Comparison of ENCODE assay signal across 8 cellular contexts in the genomic region with DNA sequence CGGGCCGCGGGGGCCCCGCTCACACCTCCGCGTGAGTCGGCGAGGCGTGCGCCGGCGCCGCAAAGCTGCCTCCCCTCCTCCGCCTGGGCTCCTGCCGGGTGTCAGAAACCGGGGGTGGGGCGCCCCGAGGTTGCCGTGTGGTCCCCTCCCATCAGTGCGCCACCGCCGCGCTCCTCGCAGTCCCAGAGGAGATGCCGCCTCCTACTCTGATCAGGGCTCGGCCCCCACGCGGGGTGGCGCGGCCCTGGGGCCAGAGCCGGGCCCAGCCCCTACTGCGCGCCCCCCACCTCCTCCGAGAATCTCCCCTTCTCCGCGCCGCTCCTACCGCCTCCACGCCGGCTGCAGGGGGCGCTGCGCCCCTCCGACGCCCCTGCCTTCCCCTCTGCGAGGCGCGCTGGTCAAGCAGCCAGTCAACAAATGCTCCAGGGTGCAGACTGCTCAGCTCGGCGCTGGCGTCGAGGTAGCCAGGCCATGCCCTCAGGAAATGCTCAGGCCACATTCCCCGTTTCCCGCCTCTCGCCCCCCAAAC. TPM values are rescaled to one million over a fixed set of nuclear protein-coding genes. Genes with fewer than 3 reads are reported as not detected.
DNase-seq lines count a peak whose midpoint lies in the region; ATAC-seq and TF ChIP-seq lines count a peak whose summit lies in the region.

No MANE protein-coding gene starts in this region.

- peaks cover 11% of the 10 kb centered on the region for H3K27me3 Mint-ChIP-seq in Calu3 (ENCODE audit: unreplicated experiment)

- no peaks in the 10 kb centered on the region for H3K9me3 Mint-ChIP-seq in Calu3 (ENCODE audit: low read depth, unreplicated experiment)

- H3K4me3 ChIP-seq in LNCaP clone FGC (ENCODE audit: low read depth, low read length) (peak overlapping the region; percentile 36), foreskin fibroblast (ENCODE audit: low read depth in 1 of 2, low read length in 2 of 2) (no peak overlapping the region), skin epidermis (peak overlapping the region in 5 of 7 experiments; percentile 5 to 39 (median 18))

- no peak for DNase-seq in Calu3
- no peak for DNase-seq in LNCaP clone FGC (ENCODE audit: low read depth)
- peak; percentile 75 for DNase-seq in activated CD8-positive, alpha-beta memory T cell treated with anti-CD3 and anti-CD28 coated beads, Interleukin-2, amount 50 U/mL, for 48 hours
- peak in 1 of 2 donors; percentile 27 for DNase-seq in foreskin fibroblast
- DNase-seq in midbrain (lab: John Stamatoyannopoulos, UW): no peak
- no peak for DNase-seq in NCI-H524 (lab: John Stamatoyannopoulos, UW)

- peak overlapping the region; percentile 68 for H3K27ac Mint-ChIP-seq in Calu3 (ENCODE audit: unreplicated experiment)

- no peak for TF ChIP-seq CTCF in Calu3 (IDR thresholded peaks at IDR 0.05; ENCODE audit: unreplicated experiment)
- TF ChIP-seq CTCF in LNCaP clone FGC (IDR thresholded peaks at IDR 0.05; ENCODE audit: control insufficient read depth, extremely low read depth, insufficient read depth): peak; percentile 46
- TF ChIP-seq CTCF in foreskin fibroblast (IDR thresholded peaks at IDR 0.05; ENCODE audit: low read depth, low read length): peak; percentile 23

- no peak for ATAC-seq in GM21515 (IDR thresholded peaks at IDR 0.05; ENCODE audit: unreplicated experiment)

- H3K4me1 Mint-ChIP-seq in Calu3 (ENCODE audit: low read depth, unreplicated experiment): peaks cover 10% of the 10 kb centered on the region

- H3K27ac ChIP-seq in skin epidermis: peak overlapping the region in 1 of 21 experiments; percentile 30

- CTCF ChIA-PET in Calu3 (lab: Charles Lee): no interaction called here

- intact Hi-C loops in Calu3 (cut with micrococcal nuclease; ENCODE audit: unreplicated experiment): loop anchor here (5.0 kb wide), 1 partner anchor 77 kb away; no protein-coding TSS in a partner anchor

- BruUV-seq in Calu3 (replicated peaks; lab: Mats Ljungman, UMichigan): no TSS peak

- peaks cover 17% of the 10 kb centered on the region for H3K36me3 Mint-ChIP-seq in Calu3 (ENCODE audit: insufficient read depth, unreplicated experiment)

- peak overlapping the region; percentile 51 for H3K4me3 Mint-ChIP-seq in Calu3 (ENCODE audit: low read depth, unreplicated experiment)

RNA-seq across cellular contexts. Expression of a gene that starts 0.5 kb away (rescaled TPM):
- 13.8 and 17.6 TPM in 2 replicates for total RNA-seq in Calu3 (2022)

RNA-seq across cellular contexts. Expression of a gene that starts 12.1 kb away (rescaled TPM):
- total RNA-seq in Calu3 (2022): 38.0 TPM in 2 replicates

Comparison
In these comparisons a context has a peak if more than half of its experiments do, and no peak if none do; other contexts are left out.
1. H3K4me3 ChIP-seq: peak in LNCaP clone FGC (single experiment) and skin epidermis (5 of 7); none in foreskin fibroblast (0 of 2).